ENCODE assay signal across 11 cellular contexts in genomic region chr20:31701591-31701990, GRCh38. TPM values are rescaled to one million over a fixed set of nuclear protein-coding genes. Genes with fewer than 3 reads are reported as not detected.
A peak's percentile ranks its signal among the peaks of the same experiment; 100 is the strongest.
DNase-seq lines count a peak whose midpoint lies in the region; ATAC-seq and TF ChIP-seq lines count a peak whose summit lies in the region.
"Had no signal": no experiment of that assay in that cellular context is flagged by ENCODE, and none has a peak within 500 bp of the region (broad histone marks: within the 10 kb centered on the region; RNA-seq: fewer than 3 reads in every experiment).

No MANE protein-coding gene starts in this region.

- peak; percentile 16 for DNase-seq in NCI-H748 (lab: John Stamatoyannopoulos, UW; ENCODE audit: unreplicated experiment)
- DNase-seq in NCI-H748 treated with DMSO at 0.1 percent for 48 hours (lab: John Stamatoyannopoulos, UW), result no peak
- DNase-seq in WTC11 (ENCODE audit: low spot score), result no peak
- DNase-seq in endodermal cell, result no peak
- DNase-seq in stimulated activated effector memory CD8-positive, alpha-beta T cell treated with anti-CD3 and anti-CD28 coated beads, Interleukin-12 subunit alpha, Interleukin-12 subunit beta, amount 100 ng/mL, for 72 hours (ENCODE audit: low spot score in 2 of 2), result no peak
- no peak for DNase-seq in HK-2 (ENCODE audit: unreplicated experiment)
- DNase-seq: activated CD4-positive, alpha-beta T cell treated with anti-CD3 and anti-CD28 coated beads for 1 hour; erythroblast had no signal

- peak overlapping the region; percentile 80 for H3K27ac Mint-ChIP-seq in WTC11
- H3K27ac Mint-ChIP-seq in endodermal cell, result peak overlapping the region; percentile 62
- peak overlapping the region; percentile 80 for H3K27ac Mint-ChIP-seq in stimulated activated effector memory CD8-positive, alpha-beta T cell treated with anti-CD3 and anti-CD28 coated beads, Interleukin-12 subunit alpha, Interleukin-12 subunit beta, amount 100 ng/mL, for 72 hours

- peaks cover 8% of the 10 kb centered on the region for H3K4me1 ChIP-seq in endodermal cell (ENCODE audit: control insufficient read depth, insufficient read depth, low read length)

- no peak for ATAC-seq in WTC11
- ATAC-seq in stimulated activated effector memory CD8-positive, alpha-beta T cell treated with anti-CD3 and anti-CD28 coated beads, Interleukin-12 subunit alpha, Interleukin-12 subunit beta, amount 100 ng/mL, for 72 hours, result no peak
- no peak for ATAC-seq in GM19452 (IDR thresholded peaks at IDR 0.05; ENCODE audit: unreplicated experiment)
- ATAC-seq in GM19035 (IDR thresholded peaks at IDR 0.05; ENCODE audit: unreplicated experiment), result no peak

- no peak for TF ChIP-seq CTCF in WTC11 (IDR thresholded peaks at IDR 0.05)
- TF ChIP-seq CTCF in endodermal cell (conservative IDR thresholded peaks at IDR 0.05), result no peak

- no peak overlapping the region for H3K27ac ChIP-seq in endodermal cell (ENCODE audit: low read depth, low read length)
- H3K27ac ChIP-seq: 22Rv1 had no signal

- H3K36me3 ChIP-seq in endodermal cell (ENCODE audit: control insufficient read depth, insufficient read depth, low read length), result peaks cover 35% of the 10 kb centered on the region

- H3K27me3 ChIP-seq in endodermal cell (ENCODE audit: control insufficient read depth, insufficient read depth, low read length, poor library complexity, severe bottlenecking), result no peaks in the 10 kb centered on the region

- H3K9me3 Mint-ChIP-seq in WTC11 (no peaks in the 10 kb centered on the region), endodermal cell (no peaks in the 10 kb centered on the region)
- H3K9me3 Mint-ChIP-seq in stimulated activated effector memory CD8-positive, alpha-beta T cell treated with anti-CD3 and anti-CD28 coated beads, Interleukin-12 subunit alpha, Interleukin-12 subunit beta, amount 100 ng/mL, for 72 hours, result no peaks in the 10 kb centered on the region

- no peaks in the 10 kb centered on the region for H3K9me3 ChIP-seq in endodermal cell (ENCODE audit: control insufficient read depth, low read length)

- H3K27me3 Mint-ChIP-seq in WTC11 (ENCODE audit: low read depth) (no peaks in the 10 kb centered on the region), endodermal cell (ENCODE audit: insufficient read depth) (no peaks in the 10 kb centered on the region)

- POLR2A ChIA-PET in WTC11 (lab: Charles Lee), result no interaction called here

- H3K9ac ChIP-seq in endodermal cell (ENCODE audit: extremely low read depth, low read length, poor library complexity, severe bottlenecking), result no peak overlapping the region

- H3K4me3 ChIP-seq in endodermal cell (ENCODE audit: low read length), result no peak overlapping the region

- CTCF ChIA-PET in WTC11 (lab: Charles Lee), result interaction anchor here (1.0 to 1.7 kb wide), 3 partner anchors 22 to 133 kb away, joined by 4 to 6 read pairs (median 5); no protein-coding TSS in a partner anchor

- H3K36me3 Mint-ChIP-seq in WTC11 (peaks cover 5% of the 10 kb centered on the region), endodermal cell (ENCODE audit: low read depth) (peaks cover 41% of the 10 kb centered on the region)
- H3K36me3 Mint-ChIP-seq in stimulated activated effector memory CD8-positive, alpha-beta T cell treated with anti-CD3 and anti-CD28 coated beads, Interleukin-12 subunit alpha, Interleukin-12 subunit beta, amount 100 ng/mL, for 72 hours, result peaks cover 95% of the 10 kb centered on the region

- H3K4me1 Mint-ChIP-seq in WTC11, result peaks cover 40% of the 10 kb centered on the region
- H3K4me1 Mint-ChIP-seq in endodermal cell, result peaks cover 23% of the 10 kb centered on the region
- H3K4me1 Mint-ChIP-seq in stimulated activated effector memory CD8-positive, alpha-beta T cell treated with anti-CD3 and anti-CD28 coated beads, Interleukin-12 subunit alpha, Interleukin-12 subunit beta, amount 100 ng/mL, for 72 hours, result peaks cover 66% of the 10 kb centered on the region

- no peak overlapping the region for H3K4me3 Mint-ChIP-seq in WTC11
- no peak overlapping the region for H3K4me3 Mint-ChIP-seq in endodermal cell
- peak overlapping the region; percentile 8 for H3K4me3 Mint-ChIP-seq in stimulated activated effector memory CD8-positive, alpha-beta T cell treated with anti-CD3 and anti-CD28 coated beads, Interleukin-12 subunit alpha, Interleukin-12 subunit beta, amount 100 ng/mL, for 72 hours

- WGBS in endodermal cell (ENCODE audit: insufficient coverage in 1 of 2, insufficient read length in 1 of 2), 2 experiments, result 100% methylated on average over 1 of the region's 1 CpG; no CpG with 5 or more reads in 1 of the 2 experiments

TF ChIP-seq in WTC11, 78 proteins besides CTCF, POLR2A, EP300 and RAD21 (continues in another document):
- TF ChIP-seq ZNF512 (CRISPR knock-in tag; IDR thresholded peaks at IDR 0.05; ENCODE audit: borderline replicate concordance), result no peak
- no peak for TF ChIP-seq SMAD3 (CRISPR knock-in tag; IDR thresholded peaks at IDR 0.05; ENCODE audit: borderline replicate concordance)
- TF ChIP-seq ZNF263 (CRISPR knock-in tag; IDR thresholded peaks at IDR 0.05; ENCODE audit: low read depth), result no peak
- no peak for TF ChIP-seq ATF1 (CRISPR knock-in tag; IDR thresholded peaks at IDR 0.05)
- no peak for TF ChIP-seq PRRX2 (CRISPR knock-in tag; IDR thresholded peaks at IDR 0.05)
- no peak for TF ChIP-seq ESRRA (CRISPR knock-in tag; IDR thresholded peaks at IDR 0.05; ENCODE audit: borderline replicate concordance)
- no peak for TF ChIP-seq FOXJ3 (CRISPR knock-in tag; IDR thresholded peaks at IDR 0.05; ENCODE audit: borderline replicate concordance)
- TF ChIP-seq JUN (CRISPR knock-in tag; IDR thresholded peaks at IDR 0.05), result no peak
- TF ChIP-seq ZNF532 (CRISPR knock-in tag; IDR thresholded peaks at IDR 0.05; ENCODE audit: borderline replicate concordance), result no peak
- TF ChIP-seq CREM (CRISPR knock-in tag; IDR thresholded peaks at IDR 0.05), result no peak
- no peak for TF ChIP-seq KAT7 (CRISPR knock-in tag; IDR thresholded peaks at IDR 0.05; ENCODE audit: borderline replicate concordance)
- TF ChIP-seq NR3C1 (CRISPR knock-in tag; conservative IDR thresholded peaks at IDR 0.05; ENCODE audit: low read depth), result no peak
- TF ChIP-seq ZNF671 (CRISPR knock-in tag; IDR thresholded peaks at IDR 0.05), result no peak

RNA-seq across cellular contexts. Expression of gene BCL2L1, which starts 21.1 kb away (rescaled TPM):
- 52.9 to 62.0 TPM (median 53.9 TPM) in 3 replicates for total RNA-seq in WTC11 (2021)
- 10 to 100 TPM; 60.3 to 89.5 TPM for total RNA-seq in endodermal cell
- 46.6 TPM for polyA plus RNA-seq in endodermal cell (2013, experiment 1 of 2)
- polyA plus RNA-seq in endodermal cell (2013, experiment 2 of 2), result 43.2 TPM

RNA-seq across cellular contexts. Expression of gene TPX2, which starts 37.5 kb away (rescaled TPM):
- total RNA-seq in WTC11 (2021) (113 to 123 TPM (median 115 TPM) in 3 replicates), endodermal cell (100 to 1,000 TPM; 108 to 118 TPM)
- 137 TPM for polyA plus RNA-seq in endodermal cell (2013, experiment 1 of 2)
- 134 TPM for polyA plus RNA-seq in endodermal cell (2013, experiment 2 of 2)
